Comparison of ENCODE assay signal across 8 cellular contexts in genomic region chr1:23368562-23369334, GRCh38. TPM values are rescaled to one million over a fixed set of nuclear protein-coding genes. Genes with fewer than 3 reads are reported as not detected.
DNase-seq lines count a peak whose midpoint lies in the region; ATAC-seq and TF ChIP-seq lines count a peak whose summit lies in the region.

No MANE protein-coding gene starts in this region.

- peaks cover 23% of the 10 kb centered on the region for H3K9me3 Mint-ChIP-seq in T-helper 1 cell treated with Interleukin-12 subunit alpha and Interleukin-12 subunit beta and Interleukin-4 antibody, amounts not matched to agents 30 μg/mL and 1 μg/mL, for 36 hours

- H3K4me1 ChIP-seq in right atrium auricular region (peaks cover 0 to 38% of the 10 kb centered on the region in 2 donors), uterus (peaks cover 4 to 8% of the 10 kb centered on the region in 2 donors)

- TF ChIP-seq CTCF in right atrium auricular region (IDR thresholded peaks at IDR 0.05) (peak in 1 of 2 donors; percentile 24), uterus (IDR thresholded peaks at IDR 0.05) (peak in 2 of 4 experiments; percentile 8 to 15)

- H3K36me3 ChIP-seq in right atrium auricular region (peaks cover 32% of the 10 kb centered on the region), uterus (no peaks in the 10 kb centered on the region)

- H3K27me3 ChIP-seq in right atrium auricular region, result no peaks in the 10 kb centered on the region
- no peaks in the 10 kb centered on the region for H3K27me3 ChIP-seq in uterus

- peaks cover 30% of the 10 kb centered on the region for H3K36me3 Mint-ChIP-seq in T-helper 1 cell treated with Interleukin-12 subunit alpha and Interleukin-12 subunit beta and Interleukin-4 antibody, amounts not matched to agents 30 μg/mL and 1 μg/mL, for 36 hours (ENCODE audit: low read depth)

- peak overlapping the region; percentile 98 for H3K27ac Mint-ChIP-seq in T-helper 1 cell treated with Interleukin-12 subunit alpha and Interleukin-12 subunit beta and Interleukin-4 antibody, amounts not matched to agents 30 μg/mL and 1 μg/mL, for 36 hours

- H3K4me1 Mint-ChIP-seq in T-helper 1 cell treated with Interleukin-12 subunit alpha and Interleukin-12 subunit beta and Interleukin-4 antibody, amounts not matched to agents 30 μg/mL and 1 μg/mL, for 36 hours (ENCODE audit: low read depth), result peaks cover 34% of the 10 kb centered on the region

- no peaks in the 10 kb centered on the region for H3K27me3 Mint-ChIP-seq in T-helper 1 cell treated with Interleukin-12 subunit alpha and Interleukin-12 subunit beta and Interleukin-4 antibody, amounts not matched to agents 30 μg/mL and 1 μg/mL, for 36 hours (ENCODE audit: low read depth)

- H3K27ac ChIP-seq in right atrium auricular region (peak overlapping the region; percentile 99), uterus (peak overlapping the region; percentile 98)

- H3K9me3 ChIP-seq in right atrium auricular region (peaks cover 9 to 19% of the 10 kb centered on the region in 2 donors), uterus (no peaks in the 10 kb centered on the region)

- peak; percentile 86 for TF ChIP-seq POLR2A in GM15510 (IDR thresholded peaks at IDR 0.05; ENCODE audit: borderline replicate concordance, extremely low read depth, insufficient read length)
- TF ChIP-seq POLR2A in uterus (IDR thresholded peaks at IDR 0.05), result peak; percentile 90 to 96

- peak overlapping the region; percentile 86 to 90 for H3K4me3 ChIP-seq in right atrium auricular region
- H3K4me3 ChIP-seq in uterus, result peak overlapping the region; percentile 85 to 90

- intact Hi-C loops in uterus (cut with DNase I; ENCODE audit: low total_unique reads), result loop anchor here (2.0 kb wide), 1 partner anchor 24 kb away; the partner anchor contains the start of gene HNRNPR

- peak; percentile 60 for ATAC-seq in HG02852 (IDR thresholded peaks at IDR 0.05; ENCODE audit: unreplicated experiment)

- peak overlapping the region; percentile 97 for H3K4me3 Mint-ChIP-seq in T-helper 1 cell treated with Interleukin-12 subunit alpha and Interleukin-12 subunit beta and Interleukin-4 antibody, amounts not matched to agents 30 μg/mL and 1 μg/mL, for 36 hours

- DNase-seq in NCI-H1436 treated with DMSO at 0.1 percent for 48 hours (lab: John Stamatoyannopoulos, UW), result peak; percentile 79
- DNase-seq in amygdala (lab: John Stamatoyannopoulos, UW), result peak; percentile 37 to 93 (median 80)
- peak; percentile 93 for DNase-seq in right atrium auricular region (ENCODE audit: low spot score)
- DNase-seq in putamen (ENCODE audit: low spot score), result peak; percentile 92
- DNase-seq in uterus, result peak; percentile 87 to 88

RNA-seq across cellular contexts. Expression of gene ZNF436, which starts 0.9 kb away (rescaled TPM):
- total RNA-seq in right atrium auricular region, result 1 to 10 TPM; 7.9 to 10.0 TPM
- 10 to 100 TPM; 12.1 to 88.8 (median 21.6) TPM for total RNA-seq in uterus

RNA-seq across cellular contexts. Expression of gene HNRNPR, which starts 24.7 kb away (rescaled TPM):
- total RNA-seq in right atrium auricular region, result 10 to 100 TPM; 40.5 to 51.6 TPM
- 100 to 1,000 TPM in 2 of 4 donors, 10 to 100 TPM in 2; 29.7 to 230 (median 116) TPM for total RNA-seq in uterus

RNA-seq across cellular contexts. Expression of gene TCEA3, which starts 55.8 kb away (rescaled TPM):
- total RNA-seq in right atrium auricular region (10 to 100 TPM; 24.4 to 40.1 TPM), uterus (10 to 100 TPM; 20.6 to 70.9 (median 27.8) TPM)

Comparison
In these comparisons a context has a peak if more than half of its experiments do, and no peak if none do; other contexts are left out.
1. Peak in every context shown above with its lines: DNase-seq, ATAC-seq, H3K4me3 ChIP-seq and H3K27ac ChIP-seq.